18 cellular contexts compared by ENCODE assay signal in the genomic region with DNA sequence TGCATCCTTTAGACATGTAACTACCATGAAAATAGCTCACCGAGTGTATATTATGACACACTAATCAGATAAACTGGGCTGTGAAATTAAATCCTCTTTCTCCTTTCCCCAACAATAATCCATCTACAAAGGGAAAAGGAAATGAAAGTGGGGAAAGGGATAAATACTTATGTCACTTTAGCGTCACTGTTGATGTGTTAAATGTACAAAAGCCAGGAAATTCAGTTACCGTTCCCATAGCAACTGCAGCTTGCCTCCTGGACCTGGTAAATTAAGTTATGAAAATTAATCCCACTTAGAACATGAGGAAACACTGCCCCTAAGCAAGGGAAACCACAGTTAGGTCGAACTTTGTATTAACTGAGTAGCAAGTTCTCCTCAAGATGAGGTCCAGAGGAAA.
A peak's percentile ranks its signal among the peaks of the same experiment; 100 is the strongest.
DNase-seq lines count a peak whose midpoint lies in the region; FAIRE-seq and TF ChIP-seq lines count a peak whose summit lies in the region.
"Had no signal": no experiment of that assay in that cellular context is flagged by ENCODE, and none has a peak within 500 bp of the region (broad histone marks: within the 10 kb centered on the region; RNA-seq: fewer than 3 reads in every experiment).

No MANE protein-coding gene starts in this region.

- H3K79me2 ChIP-seq in astrocyte (ENCODE audit: insufficient read depth, low read length) = no peaks in the 10 kb centered on the region

- peaks cover 11% of the 10 kb centered on the region for H3K4me1 ChIP-seq in astrocyte (ENCODE audit: insufficient read depth, low read length)
- H3K4me1 ChIP-seq in endodermal cell (ENCODE audit: control insufficient read depth, insufficient read depth, low read length) = no peaks in the 10 kb centered on the region

- H3K27ac ChIP-seq in astrocyte (ENCODE audit: low read depth, low read length) (peak overlapping the region; percentile 39), endodermal cell (ENCODE audit: low read depth, low read length) (no peak overlapping the region)
- H3K27ac ChIP-seq: RWPE1 had no signal

- H3K9me3 ChIP-seq in astrocyte (ENCODE audit: insufficient read depth, low read depth, low read length) (no peaks in the 10 kb centered on the region), endodermal cell (ENCODE audit: control insufficient read depth, low read length) (peaks cover 13% of the 10 kb centered on the region)

- no peak overlapping the region for H3K9ac ChIP-seq in astrocyte (ENCODE audit: low read length)
- no peak overlapping the region for H3K9ac ChIP-seq in endodermal cell (ENCODE audit: extremely low read depth, low read length, poor library complexity, severe bottlenecking)

- WGBS in endodermal cell (ENCODE audit: insufficient coverage in 1 of 2, insufficient read length in 1 of 2), 2 experiments = 91 to 94% methylated on average over 2 to 4 of the region's 4 CpGs

- H3K36me3 ChIP-seq in astrocyte (ENCODE audit: insufficient read depth, low read length) (no peaks in the 10 kb centered on the region), endodermal cell (ENCODE audit: control insufficient read depth, insufficient read depth, low read length) (no peaks in the 10 kb centered on the region)

- no peaks in the 10 kb centered on the region for H3K27me3 Mint-ChIP-seq in astrocyte (ENCODE audit: low read depth, unreplicated experiment)
- H3K27me3 Mint-ChIP-seq in endodermal cell (ENCODE audit: insufficient read depth) = no peaks in the 10 kb centered on the region

- H3K4me3 ChIP-seq in astrocyte (ENCODE audit: insufficient read depth, low read depth, low read length) = no peak overlapping the region
- no peak overlapping the region for H3K4me3 ChIP-seq in endodermal cell (ENCODE audit: low read length)

- H3K4me2 ChIP-seq in astrocyte (ENCODE audit: low read length) = peak overlapping the region; percentile 8

- no peak overlapping the region for H2AFZ ChIP-seq in astrocyte (ENCODE audit: low read depth, low read length)

- TF ChIP-seq CTCF in D721Med (IDR thresholded peaks at IDR 0.05; ENCODE audit: insufficient read depth, missing control alignments) (no peak), astrocyte (IDR thresholded peaks at IDR 0.05; ENCODE audit: insufficient read depth, low read depth, low read length) (no peak), endodermal cell (conservative IDR thresholded peaks at IDR 0.05) (no peak)

- H3K36me3 Mint-ChIP-seq in astrocyte (ENCODE audit: low read depth, unreplicated experiment) = peaks cover 1% of the 10 kb centered on the region
- peaks cover 21% of the 10 kb centered on the region for H3K36me3 Mint-ChIP-seq in endodermal cell (ENCODE audit: low read depth)

- H3K27me3 ChIP-seq in astrocyte (ENCODE audit: insufficient read depth, low read length) = no peaks in the 10 kb centered on the region
- H3K27me3 ChIP-seq in endodermal cell (ENCODE audit: control insufficient read depth, insufficient read depth, low read length, poor library complexity, severe bottlenecking) = no peaks in the 10 kb centered on the region

- peak; percentile 61 for FAIRE-seq in D721Med (lab: Jason Lieb, UNC)
- FAIRE-seq in astrocyte (lab: Jason Lieb, UNC) = no peak
- FAIRE-seq: H54 had no signal

- H4K20me1 ChIP-seq in astrocyte (ENCODE audit: insufficient read depth, low read length) = no peaks in the 10 kb centered on the region

- H3K4me3 Mint-ChIP-seq in astrocyte (ENCODE audit: unreplicated experiment) (no peak overlapping the region), endodermal cell (no peak overlapping the region)
- H3K4me3 Mint-ChIP-seq: CD14-positive monocyte had no signal

- DNase-seq in Ammon's horn (ENCODE audit: low spot score) (peak; percentile 20), D721Med (ENCODE audit: insufficient read length, low spot score) (no peak), astrocyte (ENCODE audit: low read depth) (no peak), lung microvascular endothelial cell (ENCODE audit: low read depth in 2 of 2) (peak; percentile 71 to 72), amniotic stem cell (lab: John Stamatoyannopoulos, UW) (no peak), endodermal cell (no peak), hypothalamus (lab: John Stamatoyannopoulos, UW) (no peak), T-helper 9 cell (no peak)
- DNase-seq: AML-193, DMS 273 treated with DMSO at 0.1 percent for 48 hours, DND-41, NCI-H1105, NCI-H1694 treated with DMSO at 0.1 percent for 48 hours, NCI-H2227 treated with DMSO at 0.1 percent for 48 hours, NCI-H510A treated with DMSO at 0.1 percent for 48 hours had no signal

- peaks cover 1% of the 10 kb centered on the region for H3K9me3 Mint-ChIP-seq in astrocyte (ENCODE audit: unreplicated experiment)
- peaks cover 5% of the 10 kb centered on the region for H3K9me3 Mint-ChIP-seq in endodermal cell
- H3K9me3 Mint-ChIP-seq: CD14-positive monocyte had no signal

- peaks cover 9% of the 10 kb centered on the region for H3K4me1 Mint-ChIP-seq in astrocyte (ENCODE audit: low read depth, unreplicated experiment)
- H3K4me1 Mint-ChIP-seq in endodermal cell = no peaks in the 10 kb centered on the region

- H3K27ac Mint-ChIP-seq in astrocyte (ENCODE audit: unreplicated experiment) (no peak overlapping the region), endodermal cell (no peak overlapping the region)
- H3K27ac Mint-ChIP-seq: CD14-positive monocyte had no signal

Comparison
In these comparisons a context has a peak if more than half of its experiments do, and no peak if none do; other contexts are left out.
1. DNase-seq: peak in Ammon's horn (single experiment) and lung microvascular endothelial cell (2 of 2); none in D721Med (single experiment), astrocyte (single experiment), amniotic stem cell (single experiment), endodermal cell (single experiment), hypothalamus (0 of 51) and T-helper 9 cell (single experiment).